Comparison of ENCODE assay signal across 2 cellular contexts in genomic region chr5:124342586-124342985, GRCh38.
TF ChIP-seq lines count a peak whose summit lies in the region.

No MANE protein-coding gene starts in this region.

TF ChIP-seq in SK-N-SH treated with all-trans-retinoic acid at 6 μM for 48 hours, 23 proteins besides CTCF, POLR2A, EP300 and RAD21 (continued from another document):
- no peak for TF ChIP-seq SNAI2 (CRISPR knock-in tag; IDR thresholded peaks at IDR 0.05)
- TF ChIP-seq PPARA (CRISPR knock-in tag; IDR thresholded peaks at IDR 0.05; ENCODE audit: borderline replicate concordance): no peak
- TF ChIP-seq TOX (CRISPR knock-in tag; IDR thresholded peaks at IDR 0.05; ENCODE audit: borderline replicate concordance): no peak
TF ChIP-seq in SK-N-SH treated with all-trans-retinoic acid at 6 μM for 48 hours: peak in this region for 0.

TF ChIP-seq in SK-N-SH, 30 proteins besides CTCF, POLR2A, EP300 and RAD21 (continued from another document):
- TF ChIP-seq REST (IDR thresholded peaks at IDR 0.05; ENCODE audit: low read depth, low read length) (no peak), CHD2 (IDR thresholded peaks at IDR 0.05; ENCODE audit: low read length, partially characterized antibody) (no peak), MEF2A (IDR thresholded peaks at IDR 0.05; ENCODE audit: borderline replicate concordance, low read depth) (no peak), ELF1 (IDR thresholded peaks at IDR 0.05) (no peak), MXI1 (IDR thresholded peaks at IDR 0.05; ENCODE audit: low read depth, low read length) (no peak), TCF12 (IDR thresholded peaks at IDR 0.05) (no peak)
